Comparison of ENCODE assay signal across 12 cellular contexts in genomic region chr1:212920895-212921294, GRCh38. TPM values are rescaled to one million over a fixed set of nuclear protein-coding genes. Genes with fewer than 3 reads are reported as not detected.
DNase-seq lines count a peak whose midpoint lies in the region; ATAC-seq and TF ChIP-seq lines count a peak whose summit lies in the region.
"Had no signal": no experiment of that assay in that cellular context is flagged by ENCODE, and none has a peak within 500 bp of the region (broad histone marks: within the 10 kb centered on the region; RNA-seq: fewer than 3 reads in every experiment).

No MANE protein-coding gene starts in this region.

- peaks cover 11% of the 10 kb centered on the region for H3K27me3 Mint-ChIP-seq in MCF 10A (ENCODE audit: insufficient read depth, unreplicated experiment)

- no TSS peak for BruUV-seq in MCF 10A (replicated peaks; lab: Mats Ljungman, UMichigan)

- H3K36me3 Mint-ChIP-seq in MCF 10A (ENCODE audit: insufficient read depth, unreplicated experiment) = no peaks in the 10 kb centered on the region
- no peaks in the 10 kb centered on the region for H3K36me3 Mint-ChIP-seq in stimulated activated effector memory CD8-positive, alpha-beta T cell treated with anti-CD3 and anti-CD28 coated beads, Interleukin-12 subunit alpha, Interleukin-12 subunit beta, amount 100 ng/mL, for 72 hours

- H3K4me1 ChIP-seq in breast epithelium = no peaks in the 10 kb centered on the region

- no peaks in the 10 kb centered on the region for H3K36me3 ChIP-seq in breast epithelium

- no peak overlapping the region for H3K27ac Mint-ChIP-seq in MCF 10A (ENCODE audit: low read depth, unreplicated experiment)
- peak overlapping the region; percentile 65 for H3K27ac Mint-ChIP-seq in stimulated activated effector memory CD8-positive, alpha-beta T cell treated with anti-CD3 and anti-CD28 coated beads, Interleukin-12 subunit alpha, Interleukin-12 subunit beta, amount 100 ng/mL, for 72 hours
- H3K27ac Mint-ChIP-seq: B cell; stimulated activated naive CD8-positive, alpha-beta T cell treated with anti-CD3 and anti-CD28 coated beads, Interleukin-15, amount 100 ng/mL, for 72 hours had no signal

- POLR2A ChIA-PET in MCF 10A (lab: Yijun Ruan, JAX) = no interaction called here

- H3K27ac ChIP-seq in breast epithelium = no peak overlapping the region
- no peak overlapping the region for H3K27ac ChIP-seq in dorsolateral prefrontal cortex
- H3K27ac ChIP-seq: VCaP had no signal

- no peaks in the 10 kb centered on the region for H3K27me3 ChIP-seq in breast epithelium
- H3K27me3 ChIP-seq in dorsolateral prefrontal cortex = peaks cover 0 to 12% (median 0%) of the 10 kb centered on the region in 45 donors

- no peaks in the 10 kb centered on the region for H3K9me3 Mint-ChIP-seq in MCF 10A (ENCODE audit: unreplicated experiment)
- H3K9me3 Mint-ChIP-seq in stimulated activated effector memory CD8-positive, alpha-beta T cell treated with anti-CD3 and anti-CD28 coated beads, Interleukin-12 subunit alpha, Interleukin-12 subunit beta, amount 100 ng/mL, for 72 hours = no peaks in the 10 kb centered on the region
- H3K9me3 Mint-ChIP-seq: stimulated activated naive CD8-positive, alpha-beta T cell treated with anti-CD3 and anti-CD28 coated beads, Interleukin-15, amount 100 ng/mL, for 72 hours had no signal

- TF ChIP-seq CTCF in MCF 10A (IDR thresholded peaks at IDR 0.05; ENCODE audit: unreplicated experiment) = peak; percentile 16
- no peak for TF ChIP-seq CTCF in breast epithelium (IDR thresholded peaks at IDR 0.05)
- TF ChIP-seq CTCF in NB4 (IDR thresholded peaks at IDR 0.05; ENCODE audit: low read depth, low read length) = peak; percentile 62
- TF ChIP-seq CTCF in dorsolateral prefrontal cortex (IDR thresholded peaks at IDR 0.05 in 54 of 56, conservative IDR thresholded peaks at IDR 0.05 in 2 of 56; ENCODE audit: low read depth in 1 of 56, partially characterized antibody in 56 of 56) = peak in 38 of 56 donors; percentile 9 to 47 (median 24)

- H3K4me3 ChIP-seq in breast epithelium (no peak overlapping the region), NB4 (ENCODE audit: low read depth, low read length) (no peak overlapping the region), dorsolateral prefrontal cortex (no peak overlapping the region)

- ATAC-seq in stimulated activated effector memory CD8-positive, alpha-beta T cell treated with anti-CD3 and anti-CD28 coated beads, Interleukin-12 subunit alpha, Interleukin-12 subunit beta, amount 100 ng/mL, for 72 hours = no peak
- ATAC-seq: stimulated activated naive CD8-positive, alpha-beta T cell treated with anti-CD3 and anti-CD28 coated beads, Interleukin-15, amount 100 ng/mL, for 72 hours had no signal

- intact Hi-C loops in MCF 10A (cut with micrococcal nuclease) (no loop called here), breast epithelium (cut with DNase I; ENCODE audit: low total_unique reads) (no loop called here), dorsolateral prefrontal cortex (cut with DNase I) (no loop called here)

- no peaks in the 10 kb centered on the region for H3K9me3 ChIP-seq in breast epithelium

- CTCF ChIA-PET in MCF 10A (lab: Yijun Ruan, JAX) = interaction anchor here (1.0 to 2.0 kb wide), 2 partner anchors 46 to 74 kb away, joined by 4 to 6 read pairs; no protein-coding TSS in a partner anchor

- TF ChIP-seq POLR2A in breast epithelium (IDR thresholded peaks at IDR 0.05) (no peak), NB4 (IDR thresholded peaks at IDR 0.05; ENCODE audit: extremely low read depth, insufficient read length) (no peak)

- H3K4me3 Mint-ChIP-seq in MCF 10A (ENCODE audit: unreplicated experiment) = no peak overlapping the region
- H3K4me3 Mint-ChIP-seq in stimulated activated effector memory CD8-positive, alpha-beta T cell treated with anti-CD3 and anti-CD28 coated beads, Interleukin-12 subunit alpha, Interleukin-12 subunit beta, amount 100 ng/mL, for 72 hours = no peak overlapping the region
- H3K4me3 Mint-ChIP-seq: B cell; stimulated activated naive CD8-positive, alpha-beta T cell treated with anti-CD3 and anti-CD28 coated beads, Interleukin-15, amount 100 ng/mL, for 72 hours had no signal

- DNase-seq in MCF 10A (ENCODE audit: unreplicated experiment) (no peak), breast epithelium (ENCODE audit: low spot score in 2 of 2) (no peak), NB4 (ENCODE audit: low read depth) (peak; percentile 41), dorsolateral prefrontal cortex (no peak), AG08396 (ENCODE audit: low spot score) (no peak), kidney glomerular epithelial cell (lab: John Stamatoyannopoulos, UW) (no peak)
- DNase-seq in stimulated activated effector memory CD8-positive, alpha-beta T cell treated with anti-CD3 and anti-CD28 coated beads, Interleukin-12 subunit alpha, Interleukin-12 subunit beta, amount 100 ng/mL, for 72 hours (ENCODE audit: low spot score in 2 of 2) = no peak
- DNase-seq in stimulated activated CD4-positive, alpha-beta T cell treated with anti-CD3 and anti-CD28 coated beads, Interleukin-15, amount 100 ng/mL, for 24 hours = no peak
- DNase-seq: NCI-H1048; stimulated activated naive CD8-positive, alpha-beta T cell treated with anti-CD3 and anti-CD28 coated beads, Interleukin-15, amount 100 ng/mL, for 72 hours had no signal

- H3K4me1 Mint-ChIP-seq in MCF 10A (ENCODE audit: insufficient read depth, unreplicated experiment) = peaks cover 5% of the 10 kb centered on the region
- H3K4me1 Mint-ChIP-seq in stimulated activated effector memory CD8-positive, alpha-beta T cell treated with anti-CD3 and anti-CD28 coated beads, Interleukin-12 subunit alpha, Interleukin-12 subunit beta, amount 100 ng/mL, for 72 hours = peaks cover 13% of the 10 kb centered on the region

RNA-seq across cellular contexts. Expression of gene VASH2, which starts 29.4 kb away (rescaled TPM):
- total RNA-seq in MCF 10A (2022) (not detected in 2 replicates), breast epithelium (1 to 10 TPM; 2.3 to 4.0 (median 2.9) TPM), dorsolateral prefrontal cortex (10 to 100 TPM in 1 of 120 experiments, 1 to 10 TPM in 119; 1.1 to 10.0 (median 4.5) TPM)
- total RNA-seq: B cell had no signal

Comparison
In these comparisons a context has a peak if more than half of its experiments do, and no peak if none do; other contexts are left out.
1. CTCF ChIP-seq: peak in MCF 10A (single experiment), NB4 (single experiment) and dorsolateral prefrontal cortex (38 of 56); none in breast epithelium (0 of 3).